8 cellular contexts compared by ENCODE assay signal in genomic region chr1:27672750-27673112, GRCh38. TPM values are rescaled to one million over a fixed set of nuclear protein-coding genes. Genes with fewer than 3 reads are reported as not detected.
DNase-seq lines count a peak whose midpoint lies in the region; ATAC-seq and TF ChIP-seq lines count a peak whose summit lies in the region.

No MANE protein-coding gene starts in this region.

- peak overlapping the region; percentile 79 for H2AFZ ChIP-seq in mammary epithelial cell (ENCODE audit: low read depth, low read length)

- peak; percentile 63 for DNase-seq in ACHN
- no peak for DNase-seq in mammary epithelial cell
- DNase-seq in NOMO-1 treated with DMSO at 0.1 percent for 48 hours (lab: John Stamatoyannopoulos, UW; ENCODE audit: unreplicated experiment), result no peak
- no peak for DNase-seq in LoVo (ENCODE audit: low spot score)
- DNase-seq in NCI-H146 (lab: John Stamatoyannopoulos, UW), result no peak

- no peak overlapping the region for H3K27ac ChIP-seq in mammary epithelial cell (ENCODE audit: insufficient read depth, low read depth, low read length)

- TF ChIP-seq CTCF in mammary epithelial cell (conservative IDR thresholded peaks at IDR 0.05 in 1 of 2, IDR thresholded peaks at IDR 0.05 in 1 of 2; ENCODE audit: extremely low read depth in 1 of 2, insufficient read depth in 1 of 2, low read depth in 1 of 2, low read length in 2 of 2), result no peak

- H3K27me3 ChIP-seq in mammary epithelial cell (ENCODE audit: insufficient read depth, low read length) (no peaks in the 10 kb centered on the region), mucosa of stomach (ENCODE audit: control insufficient read depth, insufficient read depth, low read length) (no peaks in the 10 kb centered on the region)

- dilution Hi-C loops in mammary epithelial cell (cut with HindIII; ENCODE audit: low sequenced_read_pairs), result no loop called here

- H3K4me1 ChIP-seq in mammary epithelial cell (ENCODE audit: insufficient read depth, low read length) (peaks cover 15% of the 10 kb centered on the region), mucosa of stomach (ENCODE audit: control insufficient read depth, insufficient read depth, low read length) (peaks cover 18% of the 10 kb centered on the region)

- H3K79me2 ChIP-seq in mammary epithelial cell (ENCODE audit: insufficient read depth, low read length), result no peaks in the 10 kb centered on the region

- H3K9ac ChIP-seq in mammary epithelial cell (ENCODE audit: insufficient read depth, low read length) (no peak overlapping the region), mucosa of stomach (ENCODE audit: low read length) (peak overlapping the region; percentile 51)

- intact Hi-C loops in mammary epithelial cell (cut with micrococcal nuclease), result no loop called here

- H3K36me3 ChIP-seq in mammary epithelial cell (ENCODE audit: insufficient read depth, low read length) (no peaks in the 10 kb centered on the region), mucosa of stomach (ENCODE audit: control insufficient read depth, insufficient read depth, low read length) (no peaks in the 10 kb centered on the region)

- H3K4me3 ChIP-seq in mammary epithelial cell (replicated peaks in 1 of 3; ENCODE audit: insufficient read depth in 1 of 3, low read depth in 2 of 3, low read length in 3 of 3), result peak overlapping the region in 2 of 3 experiments; percentile 30 to 54
- no peak overlapping the region for H3K4me3 ChIP-seq in mucosa of stomach (ENCODE audit: low read length)

- H3K27me3 Mint-ChIP-seq in IgD-negative memory B cell, result no peaks in the 10 kb centered on the region

- ATAC-seq in GM21825 (IDR thresholded peaks at IDR 0.05; ENCODE audit: unreplicated experiment), result no peak

- in situ Hi-C loops in ACHN (cut with HindIII; ENCODE audit: low pct_ligation_motif_present, low pct_unique_long_range_greater_than_20kb, low sequenced_read_pairs), result no loop called here
- in situ Hi-C loops in mammary epithelial cell (cut with MboI; ENCODE audit: low sequenced_read_pairs in 2 of 2), result loop anchor here in 1 of 2 donors (5.0 kb wide), 1 partner anchor 45 kb away; no protein-coding TSS in a partner anchor

- H3K9me3 ChIP-seq in mammary epithelial cell (replicated peaks; ENCODE audit: insufficient read depth, low read length) (no peaks in the 10 kb centered on the region), mucosa of stomach (ENCODE audit: control insufficient read depth, low read length) (no peaks in the 10 kb centered on the region)

- CTCF ChIA-PET in mammary epithelial cell (lab: Charles Lee; ENCODE audit: low non-redundant PET), result no interaction called here

- no peaks in the 10 kb centered on the region for H3K36me3 Mint-ChIP-seq in IgD-negative memory B cell

- H4K20me1 ChIP-seq in mammary epithelial cell (ENCODE audit: insufficient read depth, low read length), result no peaks in the 10 kb centered on the region

- no TSS peak for BruUV-seq in mammary epithelial cell (replicated peaks; lab: Mats Ljungman, UMichigan)

- H3K4me3 Mint-ChIP-seq in IgD-negative memory B cell, result peak overlapping the region; percentile 92 to 97 (median 96)

- peak overlapping the region; percentile 71 for H3K4me2 ChIP-seq in mammary epithelial cell (ENCODE audit: insufficient read depth, low read depth, low read length)

- H3K9me3 Mint-ChIP-seq in IgD-negative memory B cell, result no peaks in the 10 kb centered on the region

- H3K4me1 Mint-ChIP-seq in IgD-negative memory B cell, result peaks cover 13 to 27% (median 16%) of the 10 kb centered on the region in 3 donors

- H3K27ac Mint-ChIP-seq in IgD-negative memory B cell, result peak overlapping the region; percentile 81 to 97 (median 87)

RNA-seq across cellular contexts. Expression of gene IFI6, which starts 0.7 kb away (rescaled TPM):
- 68.2 TPM for polyA plus RNA-seq in IgD-negative memory B cell
- total RNA-seq in mammary epithelial cell, result 10 to 100 TPM in 1 of 2 donors, 1 to 10 TPM in 1; 6.5 to 14.7 TPM
- 3.4 TPM for polyA plus RNA-seq in mammary epithelial cell
- polyA minus RNA-seq in mammary epithelial cell, result not detected

RNA-seq across cellular contexts. Expression of gene FGR, which starts 37.7 kb away (rescaled TPM):
- polyA plus RNA-seq in IgD-negative memory B cell (72.0 TPM), mammary epithelial cell (0.06 TPM)
- under 1 TPM; 0.50 to 0.56 TPM for total RNA-seq in mammary epithelial cell
- polyA minus RNA-seq in mammary epithelial cell, result not detected

RNA-seq across cellular contexts. Expression of gene FAM76A, which starts 53.0 kb away (rescaled TPM):
- polyA plus RNA-seq in IgD-negative memory B cell (6.5 TPM), mammary epithelial cell (5.7 TPM)
- total RNA-seq in mammary epithelial cell, result 10 to 100 TPM; 12.8 to 20.8 TPM
- polyA minus RNA-seq in mammary epithelial cell, result 12.7 TPM

Comparison
In these comparisons a context has a peak if more than half of its experiments do, and no peak if none do; other contexts are left out.
1. RNA of gene IFI6, which starts 0.7 kb away (polyA plus RNA-seq): 68.2 TPM in IgD-negative memory B cell (single experiment); 3.4 TPM in mammary epithelial cell (single experiment); every median in the first group is over 10 times any median in the second.
2. RNA of gene FGR, which starts 37.7 kb away (polyA plus RNA-seq): 72.0 TPM in IgD-negative memory B cell (single experiment); 0.06 TPM in mammary epithelial cell (single experiment); every median in the first group is over 10 times any median in the second.